In the genomic region with DNA sequence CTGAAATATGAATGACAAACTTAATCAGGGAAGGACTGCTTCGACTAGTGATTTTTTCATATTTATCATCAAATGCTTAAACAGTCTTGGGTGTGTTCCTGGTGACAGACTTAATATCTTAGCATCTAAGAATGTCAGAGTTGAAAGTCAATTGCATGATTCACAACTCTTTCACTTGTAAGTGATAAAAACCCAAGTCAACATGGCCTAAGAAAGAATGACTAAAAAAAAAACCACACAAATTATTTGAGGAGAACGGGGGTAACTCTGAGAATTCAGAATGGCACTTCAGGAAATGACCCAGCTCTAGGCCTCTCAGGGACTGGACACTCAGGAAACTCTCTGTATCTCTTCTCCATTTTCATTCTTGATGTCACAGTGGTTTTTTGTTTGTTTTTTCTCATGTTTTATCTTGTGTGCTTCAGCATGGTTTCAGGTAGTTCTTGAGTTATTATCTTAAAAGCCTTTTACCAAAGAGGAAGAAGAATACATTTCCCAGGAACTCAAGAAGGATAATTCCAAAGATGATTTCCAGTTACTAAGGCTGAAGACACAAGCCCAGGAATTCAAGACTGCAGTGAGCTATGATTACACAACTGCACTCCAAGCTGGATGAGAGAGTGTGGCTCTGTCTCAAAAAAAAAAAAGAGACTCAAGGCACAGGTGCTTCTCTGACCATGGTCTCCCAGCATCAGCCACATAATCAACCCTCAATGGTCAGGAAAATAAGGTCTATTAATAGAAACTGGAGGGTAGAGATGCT, we compare ENCODE assay signal across 14 cellular contexts.
"Had no signal": no experiment of that assay in that cellular context is flagged by ENCODE, and none has a peak within 500 bp of the region (broad histone marks: within the 10 kb centered on the region; RNA-seq: fewer than 3 reads in every experiment).

No MANE protein-coding gene starts in this region.

- H3K27me3 ChIP-seq: sigmoid colon, testis, upper lobe of left lung had no signal

- ATAC-seq: stimulated activated memory B cell treated with anti-CD40 and anti-IgM and Interleukin-4, amounts not matched to agents 10 μg/mL and 1 μg/mL and 100 μg/mL, for 72 hours; WTC11 had no signal

- H3K4me3 ChIP-seq: sigmoid colon, testis, upper lobe of left lung had no signal

- H3K36me3 ChIP-seq: sigmoid colon, upper lobe of left lung had no signal

- DNase-seq: activated CD4-positive, alpha-beta memory T cell treated with anti-CD3 and anti-CD28 coated beads for 36 hours; activated CD4-positive, alpha-beta T cell treated with anti-CD3 and anti-CD28 coated beads for 4 hours; activated gamma-delta T cell treated with Interleukin-2 at 50 U/mL for 16 hours; activated T-cell treated with anti-CD3 and anti-CD28 coated beads for 4 hours; amniotic stem cell; nephron progenitor cell; nucleus accumbens; sigmoid colon; stimulated activated CD4-positive, alpha-beta T cell treated with anti-CD3 and anti-CD28 coated beads, Interleukin-4, amount 100 ng/mL, for 4 hours; testis; upper lobe of left lung had no signal

- FAIRE-seq: islet of Langerhans had no signal

- H3K4me1 ChIP-seq: sigmoid colon, testis, upper lobe of left lung had no signal

- H3K9me3 ChIP-seq: sigmoid colon, testis, upper lobe of left lung had no signal

- H3K27ac ChIP-seq: sigmoid colon, testis, upper lobe of left lung had no signal
